ENCODE assay signal across 20 cellular contexts in the genomic region with DNA sequence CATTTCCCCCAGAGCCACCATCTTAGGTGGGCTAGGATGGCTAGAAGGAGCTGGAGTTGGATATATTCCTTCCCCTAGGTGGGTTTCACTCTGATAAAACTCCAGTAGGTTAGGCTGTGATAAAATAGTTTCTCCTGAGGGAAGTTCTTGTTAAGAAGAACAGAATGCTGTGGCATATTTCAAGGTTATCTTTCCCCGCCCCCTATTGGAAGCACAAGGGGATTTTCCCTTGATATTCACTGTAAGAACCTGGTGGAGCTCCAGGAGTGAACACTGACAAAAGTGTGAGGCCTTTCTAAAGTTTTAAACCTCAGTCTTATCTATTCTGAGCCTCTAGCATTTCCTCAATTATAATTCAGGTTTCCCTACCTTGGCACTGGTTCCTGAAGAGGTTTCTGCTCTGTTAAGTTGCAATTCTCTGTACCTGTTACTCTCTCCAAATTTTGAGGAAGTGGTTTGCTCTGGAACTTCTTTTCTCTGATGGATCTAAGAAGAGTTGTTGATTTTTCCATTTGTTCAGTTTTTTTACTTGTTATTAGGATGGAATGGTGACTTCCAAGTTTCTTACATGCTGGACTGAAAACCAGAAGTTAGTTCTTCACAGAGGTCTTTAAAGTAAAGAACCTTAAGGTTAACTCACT.
DNase-seq lines count a peak whose midpoint lies in the region; ATAC-seq, FAIRE-seq and TF ChIP-seq lines count a peak whose summit lies in the region.
"Had no signal": no experiment of that assay in that cellular context is flagged by ENCODE, and none has a peak within 500 bp of the region (broad histone marks: within the 10 kb centered on the region; RNA-seq: fewer than 3 reads in every experiment).

No MANE protein-coding gene starts in this region.

- no peak overlapping the region for H3K23ac ChIP-seq in H1 (ENCODE audit: insufficient read length)

- no peak overlapping the region for H2BK5ac ChIP-seq in H1 (ENCODE audit: low read depth, low read length)

- no peak overlapping the region for H3K18ac ChIP-seq in H1 (ENCODE audit: extremely low read depth, low read length)

- no peaks in the 10 kb centered on the region for H3K36me3 ChIP-seq in SK-N-SH (replicated peaks in 1 of 2; ENCODE audit: control insufficient read depth in 1 of 2, insufficient read depth in 2 of 2, low read length in 1 of 2)
- H3K36me3 ChIP-seq in H1 (ENCODE audit: control insufficient read depth in 2 of 4, insufficient read depth in 4 of 4, low read length in 3 of 4), result no peaks in the 10 kb centered on the region
- no peaks in the 10 kb centered on the region for H3K36me3 ChIP-seq in pancreas
- H3K36me3 ChIP-seq: Peyer's patch, right atrium auricular region, suprapubic skin had no signal

- H3K27me3 ChIP-seq in SK-N-SH (ENCODE audit: insufficient read depth) (no peaks in the 10 kb centered on the region), H1 (replicated peaks in 1 of 4; ENCODE audit: control insufficient read depth in 3 of 4, extremely low read depth in 1 of 4, insufficient read depth in 3 of 4, low read length in 3 of 4) (no peaks in the 10 kb centered on the region), pancreas (no peaks in the 10 kb centered on the region)
- H3K27me3 ChIP-seq: Peyer's patch, right atrium auricular region, suprapubic skin had no signal

- WGBS in SK-N-SH (ENCODE audit: low lambda C conversion rate), result 71% methylated on average over 1 of the region's 1 CpG
- 87% methylated on average over 1 of the region's 1 CpG; no CpG with 5 or more reads in 1 of the 2 experiments for WGBS in H1 (ENCODE audit: extremely low coverage in 1 of 2, insufficient coverage in 1 of 2, insufficient read length in 1 of 2, insufficient replicate concordance in 2 of 2, low coverage in 1 of 2, low lambda C conversion rate in 2 of 2, missing lambda C conversion rate in 1 of 2), 2 experiments
- WGBS in pancreas, 2 donors, result 47 to 55% methylated on average over 1 of the region's 1 CpG

- no peak overlapping the region for H2BK120ac ChIP-seq in H1 (replicated peaks; ENCODE audit: low read depth, low read length)

- no peak overlapping the region for H4K8ac ChIP-seq in H1 (ENCODE audit: extremely low read depth, insufficient read depth, low read length)

- no peak overlapping the region for H2BK12ac ChIP-seq in H1 (ENCODE audit: low read depth, low read length)

- no peak overlapping the region for H3K4ac ChIP-seq in H1 (replicated peaks; ENCODE audit: insufficient read length, low read depth, low read length)

- H3K9me2 ChIP-seq in SK-N-SH, result no peaks in the 10 kb centered on the region

- no peak overlapping the region for H4K91ac ChIP-seq in H1 (replicated peaks; ENCODE audit: insufficient read length, low read length)

- no peak for TF ChIP-seq POLR2A in H1 (IDR thresholded peaks at IDR 0.05; ENCODE audit: control extremely low read depth in 1 of 2, low read depth in 2 of 2, low read length in 2 of 2)

- H2BK20ac ChIP-seq in H1 (ENCODE audit: low read length), result no peak overlapping the region

- no peak overlapping the region for H3K14ac ChIP-seq in H1 (ENCODE audit: insufficient read length)

- H3K4me2 ChIP-seq in SK-N-SH (no peak overlapping the region), H1 (ENCODE audit: insufficient read depth in 1 of 2, low read depth in 2 of 2, low read length in 2 of 2) (no peak overlapping the region)

- no peak overlapping the region for H2AK5ac ChIP-seq in H1 (ENCODE audit: low read depth, low read length)

- DNase-seq in SK-N-SH, result no peak
- peak; percentile 25 for DNase-seq in OCI-M1 (lab: John Stamatoyannopoulos, UW)
- no peak for DNase-seq in H1 (ENCODE audit: low read depth in 1 of 2, low spot score in 2 of 2)
- peak in 1 of 6 donors; percentile 8 for DNase-seq in pancreas
- DNase-seq in NOMO-1 (lab: John Stamatoyannopoulos, UW; ENCODE audit: unreplicated experiment in 2 of 2), result no peak
- DNase-seq: activated CD4-positive, alpha-beta T cell treated with anti-CD3 and anti-CD28 coated beads, Interleukin-2, amount 10 ng/mL, durations not matched to agents 7 days and 5 days; activated CD8-positive, alpha-beta memory T cell treated with anti-CD3 and anti-CD28 coated beads, Interleukin-2, amount 50 U/mL, for 4 hours; activated effector memory CD4-positive, alpha-beta T cell treated with Interleukin-2 at 50 U/mL for 16 hours; C1 segment of cervical spinal cord; dorsolateral prefrontal cortex; H7; NCI-H1105; NCI-H748 treated with DMSO at 0.1 percent for 48 hours; Peyer's patch had no signal

- H4K20me1 ChIP-seq in SK-N-SH (ENCODE audit: insufficient read depth) (no peaks in the 10 kb centered on the region), H1 (replicated peaks in 1 of 2; ENCODE audit: control insufficient read depth in 1 of 2, insufficient read depth in 2 of 2, low read length in 2 of 2) (no peaks in the 10 kb centered on the region)

- H3K4me1 ChIP-seq in SK-N-SH (ENCODE audit: control insufficient read depth in 1 of 2, insufficient read depth in 2 of 2, low read depth in 1 of 2, low read length in 1 of 2), result no peaks in the 10 kb centered on the region
- H3K4me1 ChIP-seq in H1 (replicated peaks in 1 of 4; ENCODE audit: control insufficient read depth in 3 of 4, insufficient read depth in 4 of 4, low read length in 3 of 4), result peaks cover 0 to 4% (median 0%) of the 10 kb centered on the region in 4 experiments; a peak in 2 of 7 replicates
- no peaks in the 10 kb centered on the region for H3K4me1 ChIP-seq in pancreas
- H3K4me1 ChIP-seq: Peyer's patch, right atrium auricular region, suprapubic skin had no signal

- no peaks in the 10 kb centered on the region for H3K79me1 ChIP-seq in H1 (ENCODE audit: low read depth, low read length)

- no peak overlapping the region for H3K56ac ChIP-seq in H1 (replicated peaks; ENCODE audit: insufficient read length, low read depth, low read length)

- H2BK15ac ChIP-seq in H1 (ENCODE audit: low read length), result no peak overlapping the region

- POLR2A ChIA-PET in SK-N-SH (lab: Yijun Ruan, JAX) (no interaction called here), H1 (lab: Charles Lee; ENCODE audit: partially characterized antibody) (no interaction called here)

- no peaks in the 10 kb centered on the region for H3F3A ChIP-seq in SK-N-SH (replicated peaks; ENCODE audit: insufficient read depth)

- H2AFZ ChIP-seq in SK-N-SH (ENCODE audit: low read depth), result no peak overlapping the region
- 0 out of 2 replicates have a peak overlapping the region, but pooled peaks have one; percentile 4 for H2AFZ ChIP-seq in H1 (ENCODE audit: low read length)

- CTCF ChIA-PET in SK-N-SH (lab: Yijun Ruan, JAX), result interaction anchor here (1.0 to 1.5 kb wide), 3 partner anchors 11 to 60 kb away, joined by 3 to 4 read pairs (median 4); no protein-coding TSS in a partner anchor
- CTCF ChIA-PET in H1 (lab: Charles Lee; ENCODE audit: partially characterized antibody), result interaction anchor here (0.6 to 3.3 kb wide), 5 partner anchors 11 to 525 kb away, joined by 3 to 23 read pairs (median 3); no protein-coding TSS in a partner anchor

- TF ChIP-seq CTCF in SK-N-SH (IDR thresholded peaks at IDR 0.05) (peak; percentile 17; the same call in 1 of the 2 replicates), H1 (IDR thresholded peaks at IDR 0.05; ENCODE audit: control extremely low read depth in 1 of 3, insufficient read depth in 1 of 3, low read depth in 1 of 3, low read length in 3 of 3) (peak in 2 of 3 experiments; percentile 20 to 22; a peak in 2 of 4 replicates), pancreas (IDR thresholded peaks at IDR 0.05) (no peak)

- H3K27ac ChIP-seq in SK-N-SH (ENCODE audit: low read depth in 2 of 2, low read length in 1 of 2) (no peak overlapping the region), H1 (ENCODE audit: low read depth, low read length) (no peak overlapping the region), pancreas (no peak overlapping the region)
- H3K27ac ChIP-seq: dorsolateral prefrontal cortex, Peyer's patch, right atrium auricular region, suprapubic skin had no signal

- no peak overlapping the region for H3K9ac ChIP-seq in SK-N-SH
- H3K9ac ChIP-seq in H1 (replicated peaks in 1 of 4; ENCODE audit: extremely low read depth in 1 of 4, low read depth in 3 of 4, low read length in 3 of 4), result no peak overlapping the region

- TF ChIP-seq EP300 in SK-N-SH (IDR thresholded peaks at IDR 0.05; ENCODE audit: borderline replicate concordance in 1 of 2, low read depth in 1 of 2, low read length in 1 of 2) (no peak), H1 (IDR thresholded peaks at IDR 0.05; ENCODE audit: borderline replicate concordance in 1 of 2, low read depth in 2 of 2, low read length in 2 of 2) (no peak)

- ATAC-seq in SK-N-SH treated with all-trans-retinoic acid at 6 μM for 48 hours (no peak), pancreas (peak; percentile 46 to 77 (median 62)), HG03520 (IDR thresholded peaks at IDR 0.05; ENCODE audit: unreplicated experiment) (no peak), HG03045 (IDR thresholded peaks at IDR 0.05; ENCODE audit: unreplicated experiment) (no peak)

- TF ChIP-seq RAD21 in SK-N-SH (IDR thresholded peaks at IDR 0.05; ENCODE audit: low read length), result no peak
- TF ChIP-seq RAD21 in H1 (IDR thresholded peaks at IDR 0.05 in 1 of 2, conservative IDR thresholded peaks at IDR 0.05 in 1 of 2; ENCODE audit: low read depth in 2 of 2, low read length in 2 of 2), result peak; percentile 29 to 53; a peak in 3 of 4 replicates

- no peaks in the 10 kb centered on the region for H3K23me2 ChIP-seq in H1 (ENCODE audit: low read depth, low read length)

- no peak for FAIRE-seq in H1 (lab: Jason Lieb, UNC)
- FAIRE-seq in pancreas (lab: Jason Lieb, UNC), result no peak
- FAIRE-seq: A204.1 had no signal

- intact Hi-C loops in pancreas (cut with DNase I), result no loop called here

- H4K5ac ChIP-seq in H1 (ENCODE audit: insufficient read length, low read depth, low read length), result no peak overlapping the region

- H3K4me3 ChIP-seq in SK-N-SH (ENCODE audit: low read depth in 2 of 2, low read length in 1 of 2) (no peak overlapping the region), H1 (ENCODE audit: extremely low read depth in 1 of 4, insufficient read depth in 2 of 4, low read depth in 3 of 4, low read length in 4 of 4) (no peak overlapping the region), pancreas (no peak overlapping the region)
- H3K4me3 ChIP-seq: dorsolateral prefrontal cortex, Peyer's patch, right atrium auricular region, suprapubic skin had no signal

- no peaks in the 10 kb centered on the region for H3K79me2 ChIP-seq in SK-N-SH (ENCODE audit: insufficient read depth)
- H3K79me2 ChIP-seq in H1 (ENCODE audit: control insufficient read depth in 1 of 2, insufficient read depth in 2 of 2, low read length in 2 of 2), result no peaks in the 10 kb centered on the region

- H3K9me3 ChIP-seq in SK-N-SH (no peaks in the 10 kb centered on the region), H1 (ENCODE audit: insufficient read depth in 2 of 2, low read depth in 1 of 2, low read length in 1 of 2) (no peaks in the 10 kb centered on the region), pancreas (no peaks in the 10 kb centered on the region)
- H3K9me3 ChIP-seq: Peyer's patch, right atrium auricular region, suprapubic skin had no signal

TF ChIP-seq in SK-N-SH, 30 proteins besides CTCF, POLR2A, EP300 and RAD21 (continues in another document):
- no peak for TF ChIP-seq POLR2AphosphoS5 (IDR thresholded peaks at IDR 0.05; ENCODE audit: low read depth, low read length)

TF ChIP-seq in SK-N-SH treated with all-trans-retinoic acid at 6 μM for 48 hours, 23 proteins besides CTCF, POLR2A, EP300 and RAD21 (continues in another document):
- no peak for TF ChIP-seq SNAI2 (CRISPR knock-in tag; IDR thresholded peaks at IDR 0.05)
- TF ChIP-seq OSR1 (CRISPR knock-in tag; IDR thresholded peaks at IDR 0.05), result no peak

TF ChIP-seq in H1, 55 proteins besides CTCF, POLR2A, EP300 and RAD21 (continues in another document):
- no peak for TF ChIP-seq CEBPB (IDR thresholded peaks at IDR 0.05; ENCODE audit: low read depth, low read length)

Comparison
In these comparisons a context has a peak if more than half of its experiments do, and no peak if none do; other contexts are left out.
1. CTCF ChIP-seq: peak in SK-N-SH (single experiment) and H1 (2 of 3); none in pancreas (0 of 4).
2. ATAC-seq: peak in pancreas (4 of 4); none in SK-N-SH treated with all-trans-retinoic acid at 6 μM for 48 hours (single experiment), HG03520 (single experiment) and HG03045 (single experiment).
3. Of the 17 proteins assayed by ChIP-seq in both H1 and SK-N-SH: peak only in H1: RAD21; only in SK-N-SH: none; in both: CTCF; in neither: 15.